Comparison of ENCODE assay signal across 12 cellular contexts in genomic region chr2:236749346-236749745, GRCh38.
DNase-seq lines count a peak whose midpoint lies in the region; ATAC-seq and TF ChIP-seq lines count a peak whose summit lies in the region.
"Had no signal": no experiment of that assay in that cellular context is flagged by ENCODE, and none has a peak within 500 bp of the region (broad histone marks: within the 10 kb centered on the region; RNA-seq: fewer than 3 reads in every experiment).

No MANE protein-coding gene starts in this region.

- no peak for TF ChIP-seq CTCF in osteocyte (IDR thresholded peaks at IDR 0.05)

- no peaks in the 10 kb centered on the region for H3K27me3 Mint-ChIP-seq in osteocyte (ENCODE audit: unreplicated experiment)

- peaks cover 76% of the 10 kb centered on the region for H3K4me1 Mint-ChIP-seq in osteocyte (ENCODE audit: unreplicated experiment)
- H3K4me1 Mint-ChIP-seq: activated CD4-positive, alpha-beta T cell treated with anti-CD3 and anti-CD28 coated beads for 36 hours; stimulated activated effector memory CD8-positive, alpha-beta T cell treated with anti-CD3 and anti-CD28 coated beads, Interleukin-12 subunit alpha, Interleukin-12 subunit beta, amount 100 ng/mL, for 72 hours had no signal

- H3K27ac ChIP-seq in epithelial cell of prostate: peak overlapping the region; percentile 58

- H3K27ac Mint-ChIP-seq in osteocyte (ENCODE audit: unreplicated experiment): peak overlapping the region; percentile 13
- H3K27ac Mint-ChIP-seq: activated CD4-positive, alpha-beta T cell treated with anti-CD3 and anti-CD28 coated beads for 36 hours; HFFc6; stimulated activated effector memory CD8-positive, alpha-beta T cell treated with anti-CD3 and anti-CD28 coated beads, Interleukin-12 subunit alpha, Interleukin-12 subunit beta, amount 100 ng/mL, for 72 hours had no signal

- H3K4me3 Mint-ChIP-seq in osteocyte (ENCODE audit: unreplicated experiment): no peak overlapping the region
- H3K4me3 Mint-ChIP-seq: activated CD4-positive, alpha-beta T cell treated with anti-CD3 and anti-CD28 coated beads for 36 hours; HFFc6; stimulated activated effector memory CD8-positive, alpha-beta T cell treated with anti-CD3 and anti-CD28 coated beads, Interleukin-12 subunit alpha, Interleukin-12 subunit beta, amount 100 ng/mL, for 72 hours had no signal

- DNase-seq in ELR (ENCODE audit: low read depth): peak; percentile 56
- DNase-seq in NCI-H2107 treated with DMSO at 0.1 percent for 48 hours (lab: John Stamatoyannopoulos, UW; ENCODE audit: unreplicated experiment): peak; percentile 43
- no peak for DNase-seq in epithelial cell of prostate (ENCODE audit: low read depth, low spot score)
- no peak for DNase-seq in osteocyte (ENCODE audit: extremely low spot score, unreplicated experiment)
- no peak for DNase-seq in hepatic stellate cell (ENCODE audit: low spot score)
- no peak for DNase-seq in cerebellar nuclear complex (lab: John Stamatoyannopoulos, UW)
- DNase-seq in kidney glomerular epithelial cell (lab: John Stamatoyannopoulos, UW): no peak
- DNase-seq: activated CD4-positive, alpha-beta T cell treated with anti-CD3 and anti-CD28 coated beads for 36 hours; caudate nucleus; HFFc6 had no signal

- H3K9me3 Mint-ChIP-seq in osteocyte (ENCODE audit: unreplicated experiment): no peaks in the 10 kb centered on the region
- H3K9me3 Mint-ChIP-seq: HFFc6; stimulated activated effector memory CD8-positive, alpha-beta T cell treated with anti-CD3 and anti-CD28 coated beads, Interleukin-12 subunit alpha, Interleukin-12 subunit beta, amount 100 ng/mL, for 72 hours had no signal

- no peak for ATAC-seq in HG03039 (IDR thresholded peaks at IDR 0.05; ENCODE audit: unreplicated experiment)
- ATAC-seq: activated CD4-positive, alpha-beta T cell treated with anti-CD3 and anti-CD28 coated beads for 36 hours had no signal

- no peaks in the 10 kb centered on the region for H3K36me3 Mint-ChIP-seq in osteocyte (ENCODE audit: unreplicated experiment)
- H3K36me3 Mint-ChIP-seq: stimulated activated effector memory CD8-positive, alpha-beta T cell treated with anti-CD3 and anti-CD28 coated beads, Interleukin-12 subunit alpha, Interleukin-12 subunit beta, amount 100 ng/mL, for 72 hours had no signal

Comparison
In these comparisons a context has a peak if more than half of its experiments do, and no peak if none do; other contexts are left out.
1. DNase-seq: peak in ELR (single experiment) and NCI-H2107 treated with DMSO at 0.1 percent for 48 hours (single experiment); none in epithelial cell of prostate (single experiment), osteocyte (single experiment), hepatic stellate cell (single experiment), cerebellar nuclear complex (0 of 2) and kidney glomerular epithelial cell (single experiment).